8 cellular contexts compared by ENCODE assay signal in the genomic region with DNA sequence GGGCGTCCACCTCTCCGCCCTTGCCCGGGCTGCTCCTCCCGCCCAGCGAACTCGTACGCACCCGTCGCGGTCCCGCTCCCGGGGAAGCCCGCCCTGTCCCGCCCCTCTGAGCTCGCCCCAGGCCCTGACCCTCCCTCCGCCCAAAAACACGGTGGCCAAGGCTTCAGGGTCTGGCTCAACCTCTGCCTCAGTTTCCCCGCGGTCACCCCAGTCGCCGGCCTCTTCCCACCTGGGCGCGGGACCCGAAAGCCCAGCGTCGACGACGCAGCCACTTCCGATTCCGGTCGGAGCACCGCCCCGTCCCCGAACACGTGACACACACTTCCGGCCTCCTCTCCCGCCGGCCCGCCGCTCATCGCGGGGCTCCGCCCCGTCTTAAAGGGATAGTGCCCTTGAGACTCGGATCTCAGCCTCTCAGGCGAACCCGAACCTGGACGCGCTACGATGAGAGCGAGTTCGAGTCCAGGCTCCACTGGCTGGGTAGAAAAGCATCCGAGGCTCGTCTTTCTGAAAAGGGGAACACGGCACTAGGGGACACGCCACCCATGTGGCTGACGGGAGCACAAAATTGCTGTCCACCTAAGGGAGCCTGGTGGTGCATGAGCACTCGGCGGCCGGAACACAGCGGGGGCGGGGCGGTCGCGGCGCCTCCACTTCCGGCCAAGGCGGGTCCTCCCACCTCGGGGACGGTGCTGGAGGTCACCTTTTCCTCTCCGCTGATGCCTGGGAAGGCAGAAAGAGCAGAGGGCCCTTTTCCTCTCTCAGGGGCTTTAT. TPM values are rescaled to one million over a fixed set of nuclear protein-coding genes. Genes with fewer than 3 reads are reported as not detected.
DNase-seq lines count a peak whose midpoint lies in the region; ATAC-seq and TF ChIP-seq lines count a peak whose summit lies in the region.

Gene C19orf25 (minus strand): TSS at position 282 of the 774 bp plus-strand sequence. CDS start 312 bp downstream, outside the sequence.

- CTCF ChIA-PET in BJ (lab: Yijun Ruan, JAX) = interaction anchor here (1.7 kb wide), 1 partner anchor 12 kb away, joined by 5 read pairs; no protein-coding TSS in a partner anchor

- peaks cover 27% of the 10 kb centered on the region for H3K4me1 Mint-ChIP-seq in dendritic cell treated with granulocyte-macrophage colony-stimulating factor and Interleukin-4, amounts not matched to agents 40 ng/mL and 50 ng/mL, for 4 days (ENCODE audit: low read depth)

- peaks cover 6% of the 10 kb centered on the region for H3K36me3 ChIP-seq in BJ (ENCODE audit: control insufficient read depth, insufficient read depth, low read length)
- H3K36me3 ChIP-seq in left lung = peaks cover 0 to 34% of the 10 kb centered on the region in 2 donors

- H3K9me3 ChIP-seq in left lung = no peaks in the 10 kb centered on the region

- H3K4me3 ChIP-seq in BJ (ENCODE audit: low read depth, low read length) (peak within 1 kb of the TSS; percentile 99), left lung (peak within 1 kb of the TSS; percentile 96 to 99)

- intact Hi-C loops in dendritic cell treated with granulocyte-macrophage colony-stimulating factor and Interleukin-4, amounts not matched to agents 40 ng/mL and 50 ng/mL, for 4 days (cut with micrococcal nuclease) = no loop called here
- intact Hi-C loops in left lung (cut with DNase I) = no loop called here

- TF ChIP-seq CTCF in BJ (IDR thresholded peaks at IDR 0.05; ENCODE audit: insufficient read depth, low read depth, low read length) = no peak
- TF ChIP-seq CTCF in left lung (IDR thresholded peaks at IDR 0.05) = no peak

- H3K9me3 Mint-ChIP-seq in dendritic cell treated with granulocyte-macrophage colony-stimulating factor and Interleukin-4, amounts not matched to agents 40 ng/mL and 50 ng/mL, for 4 days = no peaks in the 10 kb centered on the region

- H3K27me3 ChIP-seq in BJ (ENCODE audit: control insufficient read depth, insufficient read depth, low read length) (no peaks in the 10 kb centered on the region), left lung (peaks cover 0 to 3% of the 10 kb centered on the region in 2 donors)

- peak within 1 kb of the TSS; percentile 99 for H3K27ac Mint-ChIP-seq in dendritic cell treated with granulocyte-macrophage colony-stimulating factor and Interleukin-4, amounts not matched to agents 40 ng/mL and 50 ng/mL, for 4 days

- peaks cover 15% of the 10 kb centered on the region for H3K27me3 Mint-ChIP-seq in dendritic cell treated with granulocyte-macrophage colony-stimulating factor and Interleukin-4, amounts not matched to agents 40 ng/mL and 50 ng/mL, for 4 days

- peak within 1 kb of the TSS; percentile 41 to 83 for H3K27ac ChIP-seq in left lung

- H3K4me3 Mint-ChIP-seq in dendritic cell treated with granulocyte-macrophage colony-stimulating factor and Interleukin-4, amounts not matched to agents 40 ng/mL and 50 ng/mL, for 4 days = peak within 1 kb of the TSS; percentile 100

- POLR2A ChIA-PET in BJ (lab: Charles Lee) = no interaction called here

- peaks cover 49% of the 10 kb centered on the region for H3K36me3 Mint-ChIP-seq in dendritic cell treated with granulocyte-macrophage colony-stimulating factor and Interleukin-4, amounts not matched to agents 40 ng/mL and 50 ng/mL, for 4 days (ENCODE audit: low read depth)

- peak; percentile 64 for DNase-seq in BJ (ENCODE audit: low read depth)
- DNase-seq in NCI-H748 treated with DMSO at 0.1 percent for 48 hours (lab: John Stamatoyannopoulos, UW) = peak; percentile 67
- DNase-seq in activated CD4-positive, alpha-beta T cell treated with anti-CD3 and anti-CD28 coated beads, Interleukin-2, amount 50 U/mL, for 1 hour = peak; percentile 88
- peak; percentile 96 to 99 for DNase-seq in left lung
- DNase-seq in stimulated activated CD4-positive, alpha-beta T cell treated with anti-CD3 and anti-CD28 coated beads, Interleukin-2, amount 100 ng/mL, for 4 hours (ENCODE audit: low read depth) = peak; percentile 89

- ATAC-seq in GM19324 (IDR thresholded peaks at IDR 0.05; ENCODE audit: low FRiP score, unreplicated experiment) (peak; percentile 87), HG03520 (IDR thresholded peaks at IDR 0.05; ENCODE audit: unreplicated experiment) (peak; percentile 62), left lung (peak; percentile 98)

- peaks cover 4 to 22% of the 10 kb centered on the region in 2 donors for H3K4me1 ChIP-seq in left lung

RNA-seq across cellular contexts. Expression of gene C19orf25, which starts in this region (rescaled TPM):
- polyA plus RNA-seq in BJ (2011; rRNA removed) = 23.9 and 32.6 TPM in 2 replicates
- 6.6 and 9.6 TPM in 2 replicates for polyA minus RNA-seq in BJ (2011; rRNA and poly(A)+ RNA removed)
- 10 to 100 TPM; 31.1 to 32.2 TPM for total RNA-seq in left lung

Comparison
In these comparisons a context has a peak if more than half of its experiments do, and no peak if none do; other contexts are left out.
1. Peak in every context shown above with its lines: DNase-seq, ATAC-seq, H3K4me3 ChIP-seq and H3K27ac ChIP-seq.